In the genomic region with DNA sequence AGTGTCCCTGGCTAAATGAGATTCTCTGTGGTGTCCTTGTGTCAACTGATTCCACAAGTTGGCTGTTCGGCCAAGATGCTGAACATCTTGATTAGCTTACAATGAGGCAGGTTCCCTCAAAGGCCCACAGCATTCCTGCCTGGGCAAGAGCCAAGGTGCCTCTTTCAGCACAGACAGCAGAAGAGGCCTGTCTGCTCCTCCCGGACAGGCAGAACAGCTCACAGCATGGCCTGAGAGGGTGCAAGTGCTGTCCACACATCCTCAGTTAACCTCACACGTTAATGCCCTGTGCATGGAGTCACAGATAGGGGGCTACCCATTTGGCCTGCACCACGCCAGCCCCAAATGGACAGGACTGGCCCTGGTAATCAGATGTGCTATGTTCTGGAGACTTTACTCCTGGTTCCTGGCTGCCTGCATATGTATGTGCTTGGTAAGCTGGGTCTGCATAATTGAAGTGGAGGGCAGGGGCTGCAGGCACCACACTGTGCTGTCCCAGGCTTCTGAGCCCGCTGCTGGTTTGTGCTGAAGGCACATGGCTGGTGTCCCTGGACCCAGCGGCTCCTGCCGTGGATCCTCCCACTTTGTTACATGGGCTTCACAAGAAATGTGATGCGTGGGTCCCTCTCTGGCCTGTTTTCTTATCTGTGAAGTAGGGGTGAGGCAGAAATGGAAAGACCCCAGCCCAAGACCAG, we compare ENCODE assay signal across 29 cellular contexts. TPM values are rescaled to one million over a fixed set of nuclear protein-coding genes. Genes with fewer than 3 reads are reported as not detected.
A peak's percentile ranks its signal among the peaks of the same experiment; 100 is the strongest.
DNase-seq lines count a peak whose midpoint lies in the region; ATAC-seq and TF ChIP-seq lines count a peak whose summit lies in the region.
"Had no signal": no experiment of that assay in that cellular context is flagged by ENCODE, and none has a peak within 500 bp of the region (broad histone marks: within the 10 kb centered on the region; RNA-seq: fewer than 3 reads in every experiment).

No MANE protein-coding gene starts in this region.

- peaks cover 18% of the 10 kb centered on the region for H3K4me1 ChIP-seq in lower lobe of right lung
- H3K4me1 ChIP-seq in vagina = peaks cover 6% of the 10 kb centered on the region
- H3K4me1 ChIP-seq: neural progenitor cell had no signal

- intact Hi-C loops in lower lobe of right lung (cut with DNase I) = no loop called here
- intact Hi-C loops in vagina (cut with DNase I) = no loop called here

- H3K4me3 Mint-ChIP-seq in stimulated activated naive CD8-positive, alpha-beta T cell treated with anti-CD3 and anti-CD28 coated beads, Interleukin-15, Interleukin-2, amounts not matched to agents 100 ng/mL and 50 ng/mL, for 24 hours = no peak overlapping the region
- H3K4me3 Mint-ChIP-seq in activated CD4-positive, alpha-beta memory T cell treated with anti-CD3 and anti-CD28 coated beads, Interleukin-2, amount 10 ng/mL, durations not matched to agents 7 days and 5 days = no peak overlapping the region
- H3K4me3 Mint-ChIP-seq: brain, H9, neural progenitor cell had no signal

- H3K27ac Mint-ChIP-seq in stimulated activated naive CD8-positive, alpha-beta T cell treated with anti-CD3 and anti-CD28 coated beads, Interleukin-15, Interleukin-2, amounts not matched to agents 100 ng/mL and 50 ng/mL, for 24 hours = peak overlapping the region; percentile 76
- H3K27ac Mint-ChIP-seq in activated CD4-positive, alpha-beta memory T cell treated with anti-CD3 and anti-CD28 coated beads, Interleukin-2, amount 10 ng/mL, durations not matched to agents 7 days and 5 days = peak overlapping the region; percentile 57
- H3K27ac Mint-ChIP-seq: brain, H9, neural progenitor cell had no signal

- TF ChIP-seq CTCF in lower lobe of right lung (IDR thresholded peaks at IDR 0.05) (no peak), vagina (IDR thresholded peaks at IDR 0.05) (no peak)

- CTCF ChIA-PET in activated CD4-positive, alpha-beta memory T cell treated with anti-CD3 and anti-CD28 coated beads, Interleukin-2, amount 10 ng/mL, durations not matched to agents 7 days and 5 days (lab: Charles Lee) = no interaction called here

- H3K36me3 ChIP-seq in lower lobe of right lung (no peaks in the 10 kb centered on the region), vagina (no peaks in the 10 kb centered on the region)
- H3K36me3 ChIP-seq: esophagus muscularis mucosa, heart right ventricle, neural progenitor cell, right atrium auricular region, tibial nerve had no signal

- no peak overlapping the region for H3K27ac ChIP-seq in lower lobe of right lung
- H3K27ac ChIP-seq in vagina = no peak overlapping the region
- H3K27ac ChIP-seq: C4-2B, esophagus muscularis mucosa, heart right ventricle, neural progenitor cell, right atrium auricular region, tibial nerve had no signal

- DNase-seq in stimulated activated naive CD8-positive, alpha-beta T cell treated with anti-CD3 and anti-CD28 coated beads, Interleukin-15, Interleukin-2, amounts not matched to agents 100 U/mL and 50 U/mL, for 24 hours = no peak
- DNase-seq in activated CD4-positive, alpha-beta memory T cell treated with anti-CD3 and anti-CD28 coated beads, Interleukin-2, amount 10 ng/mL, durations not matched to agents 7 days and 5 days = no peak
- DNase-seq in lower lobe of right lung = peak; percentile 34
- no peak for DNase-seq in NCI-H1694 treated with DMSO at 0.1 percent for 48 hours (lab: John Stamatoyannopoulos, UW)
- DNase-seq in vagina (ENCODE audit: extremely low spot score in 2 of 2) = no peak
- DNase-seq in AG08395 (ENCODE audit: low spot score) = no peak
- DNase-seq: activated effector memory CD4-positive, alpha-beta T cell treated with anti-CD3 and anti-CD28 coated beads, Interleukin-2, amount 50 U/mL, for 16 hours; cerebellar nuclear complex; DMS79; foreskin melanocyte; H9; heart right ventricle; KBM-7; kidney; left ventricle myocardium superior; NCI-H1105 treated with DMSO at 0.1 percent for 48 hours; NCI-H2029 treated with DMSO at 0.1 percent for 48 hours; NCI-H526; NK-92 treated with Interleukin-12 subunit alpha and Interleukin-12 subunit beta, amount 100 ng/mL, for 24 hours; small intestine had no signal

- ATAC-seq in stimulated activated naive CD8-positive, alpha-beta T cell treated with anti-CD3 and anti-CD28 coated beads, Interleukin-15, Interleukin-2, amounts not matched to agents 100 U/mL and 50 U/mL, for 24 hours = no peak
- no peak for ATAC-seq in lower lobe of right lung
- ATAC-seq: heart right ventricle, left ventricle myocardium superior had no signal

- H3K9me3 ChIP-seq in lower lobe of right lung (no peaks in the 10 kb centered on the region), vagina (no peaks in the 10 kb centered on the region)
- H3K9me3 ChIP-seq: esophagus muscularis mucosa, heart right ventricle, right atrium auricular region, tibial nerve had no signal

- TF ChIP-seq POLR2A in vagina (IDR thresholded peaks at IDR 0.05) = no peak

- H3K4me3 ChIP-seq in lower lobe of right lung (no peak overlapping the region), vagina (no peak overlapping the region)
- H3K4me3 ChIP-seq: esophagus muscularis mucosa, heart right ventricle, neural progenitor cell, right atrium auricular region, tibial nerve had no signal

- peaks cover 71% of the 10 kb centered on the region for H3K4me1 Mint-ChIP-seq in stimulated activated naive CD8-positive, alpha-beta T cell treated with anti-CD3 and anti-CD28 coated beads, Interleukin-15, Interleukin-2, amounts not matched to agents 100 ng/mL and 50 ng/mL, for 24 hours (ENCODE audit: low read depth)
- H3K4me1 Mint-ChIP-seq in activated CD4-positive, alpha-beta memory T cell treated with anti-CD3 and anti-CD28 coated beads, Interleukin-2, amount 10 ng/mL, durations not matched to agents 7 days and 5 days = peaks cover 58% of the 10 kb centered on the region
- H3K4me1 Mint-ChIP-seq: brain, H9, neural progenitor cell had no signal

- H3K9me3 Mint-ChIP-seq in stimulated activated naive CD8-positive, alpha-beta T cell treated with anti-CD3 and anti-CD28 coated beads, Interleukin-15, Interleukin-2, amounts not matched to agents 100 ng/mL and 50 ng/mL, for 24 hours = no peaks in the 10 kb centered on the region
- no peaks in the 10 kb centered on the region for H3K9me3 Mint-ChIP-seq in activated CD4-positive, alpha-beta memory T cell treated with anti-CD3 and anti-CD28 coated beads, Interleukin-2, amount 10 ng/mL, durations not matched to agents 7 days and 5 days
- H3K9me3 Mint-ChIP-seq: brain, H9, neural progenitor cell had no signal

- POLR2A ChIA-PET in activated CD4-positive, alpha-beta memory T cell treated with anti-CD3 and anti-CD28 coated beads, Interleukin-2, amount 10 ng/mL, durations not matched to agents 7 days and 5 days (lab: Charles Lee) = interaction anchor here (1.0 to 2.9 kb wide), 5 partner anchors 9 to 22 kb away, joined by 3 to 9 read pairs (median 4); partner anchors contain the start of gene CSF2

- H3K36me3 Mint-ChIP-seq in stimulated activated naive CD8-positive, alpha-beta T cell treated with anti-CD3 and anti-CD28 coated beads, Interleukin-15, Interleukin-2, amounts not matched to agents 100 ng/mL and 50 ng/mL, for 24 hours (ENCODE audit: low read depth) = no peaks in the 10 kb centered on the region
- H3K36me3 Mint-ChIP-seq in activated CD4-positive, alpha-beta memory T cell treated with anti-CD3 and anti-CD28 coated beads, Interleukin-2, amount 10 ng/mL, durations not matched to agents 7 days and 5 days (ENCODE audit: low read depth) = no peaks in the 10 kb centered on the region
- H3K36me3 Mint-ChIP-seq: brain, neural progenitor cell had no signal

- no peaks in the 10 kb centered on the region for H3K27me3 ChIP-seq in lower lobe of right lung (ENCODE audit: low read depth)
- no peaks in the 10 kb centered on the region for H3K27me3 ChIP-seq in vagina
- H3K27me3 ChIP-seq: esophagus muscularis mucosa, heart right ventricle, neural progenitor cell, right atrium auricular region, tibial nerve had no signal

- no peaks in the 10 kb centered on the region for H3K27me3 Mint-ChIP-seq in stimulated activated naive CD8-positive, alpha-beta T cell treated with anti-CD3 and anti-CD28 coated beads, Interleukin-15, Interleukin-2, amounts not matched to agents 100 ng/mL and 50 ng/mL, for 24 hours
- no peaks in the 10 kb centered on the region for H3K27me3 Mint-ChIP-seq in activated CD4-positive, alpha-beta memory T cell treated with anti-CD3 and anti-CD28 coated beads, Interleukin-2, amount 10 ng/mL, durations not matched to agents 7 days and 5 days

RNA-seq across cellular contexts. Expression of gene CSF2, which starts 8.9 kb away (rescaled TPM):
- total RNA-seq in activated CD4-positive, alpha-beta memory T cell treated with anti-CD3 and anti-CD28 coated beads, Interleukin-2, amount 10 ng/mL, durations not matched to agents 7 days and 5 days = 10 to 100 TPM; 30.8 to 32.7 TPM
- total RNA-seq in lower lobe of right lung (3.9 TPM), vagina (not detected)
- total RNA-seq: esophagus muscularis mucosa, H9, heart right ventricle, kidney, left ventricle myocardium superior, mesenteric fat pad, right atrium auricular region, tibial nerve had no signal

RNA-seq across cellular contexts. Expression of gene IL3, which starts 22.0 kb away (rescaled TPM):
- total RNA-seq in activated CD4-positive, alpha-beta memory T cell treated with anti-CD3 and anti-CD28 coated beads, Interleukin-2, amount 10 ng/mL, durations not matched to agents 7 days and 5 days = 1 to 10 TPM; 1.4 to 1.6 TPM
- total RNA-seq in lower lobe of right lung (not detected), vagina (not detected)
- total RNA-seq: dermis microvascular lymphatic vessel endothelial cell, esophagus muscularis mucosa, H9, heart right ventricle, kidney, left ventricle myocardium superior, mesenteric fat pad, right atrium auricular region, tibial nerve had no signal
